12 cellular contexts compared by ENCODE assay signal in the genomic region with DNA sequence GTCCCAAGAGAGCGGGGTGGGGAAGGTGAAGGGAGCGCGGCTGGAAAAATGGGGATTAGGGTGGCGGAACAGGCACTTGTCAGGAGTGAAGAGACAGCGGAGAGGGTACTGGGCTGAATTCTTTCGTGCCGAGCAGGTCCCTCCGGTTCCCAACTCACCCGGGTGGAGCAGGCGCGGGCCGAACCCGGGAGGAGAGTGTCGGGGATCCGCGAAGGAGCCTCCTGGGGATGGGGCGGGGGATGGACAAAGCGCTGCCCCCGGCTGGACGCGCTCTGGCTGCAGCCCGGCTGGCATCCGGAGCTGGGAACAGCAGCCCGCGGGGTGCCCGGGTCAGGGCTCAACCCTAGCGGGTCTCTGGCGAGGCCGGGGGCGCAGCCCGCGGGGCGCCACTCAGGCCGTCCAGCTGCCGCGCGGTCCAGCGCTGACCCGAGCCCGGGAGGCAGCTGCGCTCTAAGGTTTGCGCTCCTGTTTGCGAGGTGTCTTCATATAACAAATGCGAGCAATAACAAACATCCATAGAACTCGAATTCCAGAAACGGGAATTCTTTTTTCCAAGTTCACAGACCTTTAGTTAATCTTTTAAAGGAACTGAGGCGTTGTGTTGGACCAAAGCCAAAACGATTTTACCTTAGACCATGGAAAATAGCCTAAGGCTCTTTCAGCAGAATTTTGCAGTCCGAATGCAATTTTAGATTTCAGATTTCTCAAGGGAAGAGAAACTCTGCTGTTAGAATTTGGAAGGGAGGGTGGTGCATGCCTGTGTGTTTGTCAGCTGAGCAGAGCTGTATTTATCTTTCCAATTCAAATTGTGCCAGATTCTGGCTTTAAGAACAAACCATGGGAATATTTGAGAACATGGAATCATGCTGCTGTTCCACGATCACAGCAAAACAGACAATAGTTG. TPM values are rescaled to one million over a fixed set of nuclear protein-coding genes. Genes with fewer than 3 reads are reported as not detected.
DNase-seq lines count a peak whose midpoint lies in the region; ATAC-seq and TF ChIP-seq lines count a peak whose summit lies in the region.
"Had no signal": no experiment of that assay in that cellular context is flagged by ENCODE, and none has a peak within 500 bp of the region (broad histone marks: within the 10 kb centered on the region; RNA-seq: fewer than 3 reads in every experiment).

No MANE protein-coding gene starts in this region.

- H3K4me2 ChIP-seq in parathyroid adenoma (ENCODE audit: low read length), result peak overlapping the region; percentile 71

- no peak overlapping the region for H3K9ac ChIP-seq in parathyroid adenoma

- H3K4me1 ChIP-seq in right cardiac atrium (ENCODE audit: control insufficient read depth, insufficient read depth, low read length) (no peaks in the 10 kb centered on the region), parathyroid adenoma (no peaks in the 10 kb centered on the region)

- peaks cover 17% of the 10 kb centered on the region for H3K4me1 Mint-ChIP-seq in WTC11
- H3K4me1 Mint-ChIP-seq: activated CD8-positive, alpha-beta memory T cell treated with anti-CD3 and anti-CD28 coated beads, Interleukin-2, amount 10 ng/mL, durations not matched to agents 7 days and 5 days had no signal

- ATAC-seq in WTC11 (peak; percentile 70), right cardiac atrium (peak; percentile 80 to 86), GM21825 (IDR thresholded peaks at IDR 0.05; ENCODE audit: unreplicated experiment) (no peak)
- ATAC-seq: activated CD8-positive, alpha-beta memory T cell treated with anti-CD3 and anti-CD28 coated beads, Interleukin-2, amount 10 ng/mL, durations not matched to agents 7 days and 5 days had no signal

- 1% methylated on average over 50 of the region's 50 CpGs for WGBS in right cardiac atrium

- H3K9me3 ChIP-seq in right cardiac atrium (ENCODE audit: control insufficient read depth, low read length) (no peaks in the 10 kb centered on the region), parathyroid adenoma (ENCODE audit: control insufficient read depth, low read length) (no peaks in the 10 kb centered on the region)

- H3K4me3 ChIP-seq in right cardiac atrium (ENCODE audit: low read length) (peak overlapping the region; percentile 51), parathyroid adenoma (ENCODE audit: low read depth, low read length) (peak overlapping the region; percentile 49)

- intact Hi-C loops in right cardiac atrium (cut with DNase I), result no loop called here

- H2AFZ ChIP-seq in parathyroid adenoma, result peak overlapping the region; percentile 2

- H3K79me2 ChIP-seq in parathyroid adenoma, result no peaks in the 10 kb centered on the region

- TF ChIP-seq CTCF in WTC11 (IDR thresholded peaks at IDR 0.05) (no peak), parathyroid adenoma (IDR thresholded peaks at IDR 0.05) (no peak)

- H3K4me3 Mint-ChIP-seq in WTC11, result peak overlapping the region; percentile 85
- H3K4me3 Mint-ChIP-seq: activated CD8-positive, alpha-beta memory T cell treated with anti-CD3 and anti-CD28 coated beads, Interleukin-2, amount 10 ng/mL, durations not matched to agents 7 days and 5 days had no signal

- POLR2A ChIA-PET in WTC11 (lab: Charles Lee), result no interaction called here

- no peaks in the 10 kb centered on the region for H3K36me3 ChIP-seq in parathyroid adenoma (ENCODE audit: control insufficient read depth, insufficient read depth, low read length)

- CTCF ChIA-PET in WTC11 (lab: Charles Lee), result no interaction called here

- no peaks in the 10 kb centered on the region for H3K9me3 Mint-ChIP-seq in WTC11

- peaks cover 20% of the 10 kb centered on the region for H3K27me3 Mint-ChIP-seq in WTC11 (ENCODE audit: low read depth)

- H3K27ac Mint-ChIP-seq in WTC11, result no peak overlapping the region
- H3K27ac Mint-ChIP-seq: activated CD8-positive, alpha-beta memory T cell treated with anti-CD3 and anti-CD28 coated beads, Interleukin-2, amount 10 ng/mL, durations not matched to agents 7 days and 5 days had no signal

- peaks cover 13% of the 10 kb centered on the region; the same call in 1 of the 2 replicates for H3K36me3 Mint-ChIP-seq in WTC11
- H3K36me3 Mint-ChIP-seq: activated CD8-positive, alpha-beta memory T cell treated with anti-CD3 and anti-CD28 coated beads, Interleukin-2, amount 10 ng/mL, durations not matched to agents 7 days and 5 days had no signal

- no peaks in the 10 kb centered on the region for H3K27me3 ChIP-seq in right cardiac atrium (ENCODE audit: control insufficient read depth, insufficient read depth)
- H3K27me3 ChIP-seq in parathyroid adenoma (ENCODE audit: control insufficient read depth, insufficient read depth, low read length), result no peaks in the 10 kb centered on the region

- H3K27ac ChIP-seq in right cardiac atrium (ENCODE audit: low read length) (peak overlapping the region; percentile 27), parathyroid adenoma (no peak overlapping the region)

- DNase-seq in Ammon's horn (ENCODE audit: low spot score), result peak; percentile 8
- DNase-seq in WTC11 (ENCODE audit: low spot score), result peak; percentile 63
- peak; percentile 22 to 69 (median 68) for DNase-seq in right cardiac atrium
- no peak for DNase-seq in stimulated activated naive CD4-positive, alpha-beta T cell treated with Interleukin-2 at 50 U/mL for 16 hours (lab: John Stamatoyannopoulos, UW)
- no peak for DNase-seq in T-helper 9 cell
- DNase-seq in cerebellar nuclear complex (lab: John Stamatoyannopoulos, UW), result no peak
- DNase-seq: activated CD8-positive, alpha-beta memory T cell treated with anti-CD3 and anti-CD28 coated beads, Interleukin-2, amount 10 ng/mL, durations not matched to agents 7 days and 5 days; COR-L47; NCI-H2029; stimulated activated naive CD4-positive, alpha-beta T cell had no signal

TF ChIP-seq in WTC11, 78 proteins besides CTCF, POLR2A, EP300 and RAD21:
- no peak for TF ChIP-seq TEAD4 (CRISPR knock-in tag; IDR thresholded peaks at IDR 0.05)
- TF ChIP-seq KAT7 (CRISPR knock-in tag; IDR thresholded peaks at IDR 0.05; ENCODE audit: borderline replicate concordance), result 0 out of 2 replicates have a peak, but pooled peaks have one; percentile 23
- peak; percentile 23; the same call in 1 of the 2 replicates for TF ChIP-seq ZNF423 (CRISPR knock-in tag; IDR thresholded peaks at IDR 0.05)
- 0 out of 2 replicates have a peak, but pooled peaks have one; percentile 16 for TF ChIP-seq CBFB (CRISPR knock-in tag; IDR thresholded peaks at IDR 0.05; ENCODE audit: low read depth)
- TF ChIP-seq TEAD1 (CRISPR knock-in tag; IDR thresholded peaks at IDR 0.05), result 0 out of 2 replicates have a peak, but pooled peaks have one; percentile 14

RNA-seq across cellular contexts. Expression of gene NPY5R, which starts 0.7 kb away (rescaled TPM):
- total RNA-seq in WTC11 (2021), result 4.5 to 6.2 TPM (median 6.0 TPM) in 3 replicates
- total RNA-seq in right cardiac atrium, result 1 to 10 TPM in 1 of 4 donors, under 1 TPM in 3; 0.25 to 2.0 (median 0.62) TPM
- 0.93 TPM for polyA plus RNA-seq in right cardiac atrium
- total RNA-seq: activated CD8-positive, alpha-beta memory T cell treated with anti-CD3 and anti-CD28 coated beads, Interleukin-2, amount 10 ng/mL, durations not matched to agents 7 days and 5 days had no signal

RNA-seq across cellular contexts. Expression of gene NPY1R, which starts 12.0 kb away (rescaled TPM):
- 18.0 to 21.5 TPM (median 21.3 TPM) in 3 replicates for total RNA-seq in WTC11 (2021)
- total RNA-seq in right cardiac atrium, result 10 to 100 TPM in 1 of 4 donors, 1 to 10 TPM in 3; 4.4 to 11.3 (median 5.8) TPM
- polyA plus RNA-seq in right cardiac atrium, result 4.5 TPM
- total RNA-seq: activated CD8-positive, alpha-beta memory T cell treated with anti-CD3 and anti-CD28 coated beads, Interleukin-2, amount 10 ng/mL, durations not matched to agents 7 days and 5 days had no signal

Comparison
In these comparisons a context has a peak if more than half of its experiments do, and no peak if none do; other contexts are left out.
1. DNase-seq: peak in Ammon's horn (single experiment), WTC11 (single experiment) and right cardiac atrium (3 of 3); none in stimulated activated naive CD4-positive, alpha-beta T cell treated with Interleukin-2 at 50 U/mL for 16 hours (single experiment), T-helper 9 cell (single experiment) and cerebellar nuclear complex (0 of 2).